Comparison of ENCODE assay signal across 1 cellular context in the genomic region with DNA sequence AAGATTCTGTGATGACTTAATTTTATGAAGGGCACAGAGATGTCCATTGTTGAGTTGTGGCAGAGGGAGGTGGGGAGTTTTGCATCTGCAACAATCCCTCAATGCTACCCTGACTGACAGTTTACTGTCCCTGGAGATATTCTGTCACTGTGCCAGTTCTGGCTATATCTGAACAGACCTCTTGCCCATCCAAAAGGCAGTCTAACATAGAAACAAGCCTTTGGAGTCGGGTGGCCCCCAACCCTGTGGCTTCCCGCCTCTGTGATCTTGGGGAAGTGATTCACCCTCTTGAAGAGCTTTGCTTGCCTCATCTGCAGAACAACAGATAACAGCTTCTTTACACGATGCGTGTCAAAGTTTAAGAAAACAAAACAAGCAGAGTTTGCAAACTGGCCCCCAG.
TF ChIP-seq lines count a peak whose summit lies in the region.

No MANE protein-coding gene starts in this region.

TF ChIP-seq in HepG2, 621 proteins besides CTCF, POLR2A, EP300 and RAD21 (continued from another document and continues in another):
- TF ChIP-seq KDM1A (CRISPR knock-in tag; IDR thresholded peaks at IDR 0.05) (no peak), ZNF652 (CRISPR knock-in tag; IDR thresholded peaks at IDR 0.05; ENCODE audit: borderline replicate concordance, low read depth) (no peak), FOXJ3 (CRISPR knock-in tag; IDR thresholded peaks at IDR 0.05; ENCODE audit: borderline replicate concordance) (no peak), RFXANK (CRISPR knock-in tag; IDR thresholded peaks at IDR 0.05) (no peak), ZNF574 (CRISPR knock-in tag; IDR thresholded peaks at IDR 0.05) (no peak), TCF7 (IDR thresholded peaks at IDR 0.05; ENCODE audit: low read depth) (peak; percentile 89), CENPT (CRISPR knock-in tag; IDR thresholded peaks at IDR 0.05; ENCODE audit: low read depth) (no peak), CHD4 (IDR thresholded peaks at IDR 0.05; ENCODE audit: borderline replicate concordance, low read length) (no peak), EED (CRISPR knock-in tag; IDR thresholded peaks at IDR 0.05) (no peak), NFE2L2 (IDR thresholded peaks at IDR 0.05; ENCODE audit: low read length) (no peak), HMG20A (CRISPR knock-in tag; IDR thresholded peaks at IDR 0.05; ENCODE audit: borderline replicate concordance) (peak; percentile 25; the same call in 1 of the 2 replicates), CCDC6 (CRISPR knock-in tag; IDR thresholded peaks at IDR 0.05) (no peak), KMT2B (CRISPR knock-in tag; IDR thresholded peaks at IDR 0.05) (no peak), ZNF3 (CRISPR knock-in tag; IDR thresholded peaks at IDR 0.05) (no peak), FOXP1 (IDR thresholded peaks at IDR 0.05) (no peak), FOXP1 (CRISPR knock-in tag; IDR thresholded peaks at IDR 0.05) (peak; percentile 76), MZF1 (CRISPR knock-in tag; IDR thresholded peaks at IDR 0.05; ENCODE audit: borderline replicate concordance) (no peak), ASH2L (IDR thresholded peaks at IDR 0.05; ENCODE audit: insufficient read length, low read depth, low read length) (no peak), STAT5B (CRISPR knock-in tag; IDR thresholded peaks at IDR 0.05) (no peak), KAT7 (CRISPR knock-in tag; IDR thresholded peaks at IDR 0.05; ENCODE audit: borderline replicate concordance) (no peak), MYNN (CRISPR knock-in tag; IDR thresholded peaks at IDR 0.05; ENCODE audit: low read depth) (no peak), ZFAT (CRISPR knock-in tag; conservative IDR thresholded peaks at IDR 0.05) (no peak), ZNF18 (CRISPR knock-in tag; IDR thresholded peaks at IDR 0.05; ENCODE audit: insufficient replicate concordance) (no peak), SMARCE1 (IDR thresholded peaks at IDR 0.05; ENCODE audit: borderline replicate concordance) (no peak), LCORL (IDR thresholded peaks at IDR 0.05) (no peak), LCORL (CRISPR knock-in tag; IDR thresholded peaks at IDR 0.05) (no peak; the same call in 1 of the 2 replicates), SALL1 (CRISPR knock-in tag; IDR thresholded peaks at IDR 0.05) (peak; percentile 69), NFATC3 (CRISPR knock-in tag; IDR thresholded peaks at IDR 0.05) (no peak), ZNF230 (CRISPR knock-in tag; IDR thresholded peaks at IDR 0.05) (no peak), HES4 (CRISPR knock-in tag; IDR thresholded peaks at IDR 0.05; ENCODE audit: borderline replicate concordance) (no peak), SSRP1 (CRISPR knock-in tag; IDR thresholded peaks at IDR 0.05) (no peak), MBD4 (IDR thresholded peaks at IDR 0.05; ENCODE audit: borderline replicate concordance, low read length) (no peak), MED1 (CRISPR knock-in tag; IDR thresholded peaks at IDR 0.05) (peak; percentile 44), ZNF660 (CRISPR knock-in tag; IDR thresholded peaks at IDR 0.05; ENCODE audit: borderline replicate concordance, low read depth) (no peak), ZNF383 (CRISPR knock-in tag; IDR thresholded peaks at IDR 0.05; ENCODE audit: borderline replicate concordance) (no peak), CAMTA2 (CRISPR knock-in tag; IDR thresholded peaks at IDR 0.05; ENCODE audit: borderline replicate concordance) (no peak), ZNF75D (CRISPR knock-in tag; IDR thresholded peaks at IDR 0.05; ENCODE audit: borderline replicate concordance) (no peak), ZBTB2 (CRISPR knock-in tag; IDR thresholded peaks at IDR 0.05; ENCODE audit: low read depth) (no peak), ZNF451 (CRISPR knock-in tag; IDR thresholded peaks at IDR 0.05) (no peak), U2AF1 (optimal IDR thresholded peaks at IDR 0.05; ENCODE audit: low read depth, low read length) (no peak), ZNF124 (CRISPR knock-in tag; IDR thresholded peaks at IDR 0.05) (no peak), ZNF644 (CRISPR knock-in tag; IDR thresholded peaks at IDR 0.05; ENCODE audit: low read depth) (no peak), ZNF749 (CRISPR knock-in tag; IDR thresholded peaks at IDR 0.05; ENCODE audit: borderline replicate concordance) (no peak), ARID2 (CRISPR knock-in tag; IDR thresholded peaks at IDR 0.05; ENCODE audit: borderline replicate concordance) (no peak)
- TF ChIP-seq, protein P1, sequence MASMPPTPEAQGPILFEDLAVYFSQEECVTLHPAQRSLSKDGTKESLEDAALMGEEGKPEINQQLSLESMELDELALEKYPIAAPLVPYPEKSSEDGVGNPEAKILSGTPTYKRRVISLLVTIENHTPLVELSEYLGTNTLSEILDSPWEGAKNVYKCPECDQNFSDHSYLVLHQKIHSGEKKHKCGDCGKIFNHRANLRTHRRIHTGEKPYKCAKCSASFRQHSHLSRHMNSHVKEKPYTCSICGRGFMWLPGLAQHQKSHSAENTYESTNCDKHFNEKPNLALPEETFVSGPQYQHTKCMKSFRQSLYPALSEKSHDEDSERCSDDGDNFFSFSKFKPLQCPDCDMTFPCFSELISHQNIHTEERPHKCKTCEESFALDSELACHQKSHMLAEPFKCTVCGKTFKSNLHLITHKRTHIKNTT (CRISPR knock-in tag; IDR thresholded peaks at IDR 0.05): no peak
- TF ChIP-seq, protein P2, sequence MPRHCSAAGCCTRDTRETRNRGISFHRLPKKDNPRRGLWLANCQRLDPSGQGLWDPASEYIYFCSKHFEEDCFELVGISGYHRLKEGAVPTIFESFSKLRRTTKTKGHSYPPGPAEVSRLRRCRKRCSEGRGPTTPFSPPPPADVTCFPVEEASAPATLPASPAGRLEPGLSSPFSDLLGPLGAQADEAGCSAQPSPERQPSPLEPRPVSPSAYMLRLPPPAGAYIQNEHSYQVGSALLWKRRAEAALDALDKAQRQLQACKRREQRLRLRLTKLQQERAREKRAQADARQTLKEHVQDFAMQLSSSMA (CRISPR knock-in tag; IDR thresholded peaks at IDR 0.05): no peak
- TF ChIP-seq, protein P3, sequence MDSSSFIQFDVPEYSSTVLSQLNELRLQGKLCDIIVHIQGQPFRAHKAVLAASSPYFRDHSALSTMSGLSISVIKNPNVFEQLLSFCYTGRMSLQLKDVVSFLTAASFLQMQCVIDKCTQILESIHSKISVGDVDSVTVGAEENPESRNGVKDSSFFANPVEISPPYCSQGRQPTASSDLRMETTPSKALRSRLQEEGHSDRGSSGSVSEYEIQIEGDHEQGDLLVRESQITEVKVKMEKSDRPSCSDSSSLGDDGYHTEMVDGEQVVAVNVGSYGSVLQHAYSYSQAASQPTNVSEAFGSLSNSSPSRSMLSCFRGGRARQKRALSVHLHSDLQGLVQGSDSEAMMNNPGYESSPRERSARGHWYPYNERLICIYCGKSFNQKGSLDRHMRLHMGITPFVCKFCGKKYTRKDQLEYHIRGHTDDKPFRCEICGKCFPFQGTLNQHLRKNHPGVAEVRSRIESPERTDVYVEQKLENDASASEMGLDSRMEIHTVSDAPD (CRISPR knock-in tag; IDR thresholded peaks at IDR 0.05): no peak
- TF ChIP-seq, protein P4, sequence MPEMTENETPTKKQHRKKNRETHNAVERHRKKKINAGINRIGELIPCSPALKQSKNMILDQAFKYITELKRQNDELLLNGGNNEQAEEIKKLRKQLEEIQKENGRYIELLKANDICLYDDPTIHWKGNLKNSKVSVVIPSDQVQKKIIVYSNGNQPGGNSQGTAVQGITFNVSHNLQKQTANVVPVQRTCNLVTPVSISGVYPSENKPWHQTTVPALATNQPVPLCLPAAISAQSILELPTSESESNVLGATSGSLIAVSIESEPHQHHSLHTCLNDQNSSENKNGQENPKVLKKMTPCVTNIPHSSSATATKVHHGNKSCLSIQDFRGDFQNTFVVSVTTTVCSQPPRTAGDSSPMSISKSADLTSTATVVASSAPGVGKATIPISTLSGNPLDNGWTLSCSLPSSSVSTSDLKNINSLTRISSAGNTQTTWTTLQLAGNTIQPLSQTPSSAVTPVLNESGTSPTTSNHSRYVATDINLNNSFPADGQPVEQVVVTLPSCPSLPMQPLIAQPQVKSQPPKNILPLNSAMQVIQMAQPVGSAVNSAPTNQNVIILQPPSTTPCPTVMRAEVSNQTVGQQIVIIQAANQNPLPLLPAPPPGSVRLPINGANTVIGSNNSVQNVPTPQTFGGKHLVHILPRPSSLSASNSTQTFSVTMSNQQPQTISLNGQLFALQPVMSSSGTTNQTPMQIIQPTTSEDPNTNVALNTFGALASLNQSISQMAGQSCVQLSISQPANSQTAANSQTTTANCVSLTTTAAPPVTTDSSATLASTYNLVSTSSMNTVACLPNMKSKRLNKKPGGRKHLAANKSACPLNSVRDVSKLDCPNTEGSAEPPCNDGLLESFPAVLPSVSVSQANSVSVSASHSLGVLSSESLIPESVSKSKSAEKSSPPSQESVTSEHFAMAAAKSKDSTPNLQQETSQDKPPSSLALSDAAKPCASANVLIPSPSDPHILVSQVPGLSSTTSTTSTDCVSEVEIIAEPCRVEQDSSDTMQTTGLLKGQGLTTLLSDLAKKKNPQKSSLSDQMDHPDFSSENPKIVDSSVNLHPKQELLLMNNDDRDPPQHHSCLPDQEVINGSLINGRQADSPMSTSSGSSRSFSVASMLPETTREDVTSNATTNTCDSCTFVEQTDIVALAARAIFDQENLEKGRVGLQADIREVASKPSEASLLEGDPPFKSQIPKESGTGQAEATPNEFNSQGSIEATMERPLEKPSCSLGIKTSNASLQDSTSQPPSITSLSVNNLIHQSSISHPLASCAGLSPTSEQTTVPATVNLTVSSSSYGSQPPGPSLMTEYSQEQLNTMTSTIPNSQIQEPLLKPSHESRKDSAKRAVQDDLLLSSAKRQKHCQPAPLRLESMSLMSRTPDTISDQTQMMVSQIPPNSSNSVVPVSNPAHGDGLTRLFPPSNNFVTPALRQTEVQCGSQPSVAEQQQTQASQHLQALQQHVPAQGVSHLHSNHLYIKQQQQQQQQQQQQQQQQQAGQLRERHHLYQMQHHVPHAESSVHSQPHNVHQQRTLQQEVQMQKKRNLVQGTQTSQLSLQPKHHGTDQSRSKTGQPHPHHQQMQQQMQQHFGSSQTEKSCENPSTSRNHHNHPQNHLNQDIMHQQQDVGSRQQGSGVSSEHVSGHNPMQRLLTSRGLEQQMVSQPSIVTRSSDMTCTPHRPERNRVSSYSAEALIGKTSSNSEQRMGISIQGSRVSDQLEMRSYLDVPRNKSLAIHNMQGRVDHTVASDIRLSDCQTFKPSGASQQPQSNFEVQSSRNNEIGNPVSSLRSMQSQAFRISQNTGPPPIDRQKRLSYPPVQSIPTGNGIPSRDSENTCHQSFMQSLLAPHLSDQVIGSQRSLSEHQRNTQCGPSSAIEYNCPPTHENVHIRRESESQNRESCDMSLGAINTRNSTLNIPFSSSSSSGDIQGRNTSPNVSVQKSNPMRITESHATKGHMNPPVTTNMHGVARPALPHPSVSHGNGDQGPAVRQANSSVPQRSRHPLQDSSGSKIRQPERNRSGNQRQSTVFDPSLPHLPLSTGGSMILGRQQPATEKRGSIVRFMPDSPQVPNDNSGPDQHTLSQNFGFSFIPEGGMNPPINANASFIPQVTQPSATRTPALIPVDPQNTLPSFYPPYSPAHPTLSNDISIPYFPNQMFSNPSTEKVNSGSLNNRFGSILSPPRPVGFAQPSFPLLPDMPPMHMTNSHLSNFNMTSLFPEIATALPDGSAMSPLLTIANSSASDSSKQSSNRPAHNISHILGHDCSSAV (CRISPR knock-in tag; IDR thresholded peaks at IDR 0.05; ENCODE audit: borderline replicate concordance): no peak
